Comparison of ENCODE assay signal across 8 cellular contexts in the genomic region with DNA sequence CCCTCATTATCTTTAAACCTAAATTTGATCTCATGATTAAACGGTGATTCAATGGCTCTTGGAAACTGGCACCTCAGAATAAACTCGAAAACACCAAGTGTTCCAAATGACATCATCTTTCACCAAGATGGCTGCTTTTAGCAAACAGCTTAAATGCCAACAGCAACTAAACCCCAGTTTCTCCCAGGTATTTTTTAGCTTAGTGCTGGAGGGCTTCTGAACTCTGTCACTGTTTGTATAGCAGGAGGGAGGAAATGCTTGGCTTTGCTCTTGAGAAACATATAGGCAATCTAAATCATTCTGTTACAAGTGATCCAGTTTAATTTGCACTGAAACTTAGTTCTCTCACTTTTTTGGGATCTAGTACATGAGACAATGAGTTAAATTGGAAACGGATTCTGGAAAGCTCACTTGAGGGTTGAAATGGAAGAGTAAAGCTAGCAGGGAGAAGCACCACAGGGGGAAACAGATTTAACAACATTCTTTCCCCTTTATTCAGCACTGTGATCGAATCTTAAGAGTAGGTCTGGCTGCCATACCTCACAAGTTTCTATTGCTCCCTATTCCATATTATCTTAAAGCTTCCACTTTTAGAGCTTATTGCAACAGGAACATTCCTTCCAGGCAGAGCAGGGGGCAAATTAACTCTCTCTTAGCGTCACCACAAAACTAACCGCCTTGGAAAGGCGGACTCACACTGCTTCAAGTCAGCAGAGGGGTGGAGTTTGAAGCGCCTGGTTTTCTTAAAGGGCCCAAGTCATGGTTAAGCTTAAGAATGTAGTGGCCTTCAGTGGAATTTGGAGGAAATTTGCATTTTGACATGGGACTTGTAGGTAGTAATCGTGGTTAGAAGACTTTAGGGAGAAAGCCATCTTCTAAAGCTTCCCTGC. TPM values are rescaled to one million over a fixed set of nuclear protein-coding genes. Genes with fewer than 3 reads are reported as not detected.
A peak's percentile ranks its signal among the peaks of the same experiment; 100 is the strongest.
DNase-seq lines count a peak whose midpoint lies in the region; ATAC-seq and TF ChIP-seq lines count a peak whose summit lies in the region.

No MANE protein-coding gene starts in this region.

- TF ChIP-seq CTCF in fibroblast of the aortic adventitia (IDR thresholded peaks at IDR 0.05; ENCODE audit: insufficient read depth, low read length) (no peak), nephron (IDR thresholded peaks at IDR 0.05; ENCODE audit: unreplicated experiment in 3 of 3) (no peak), tibial nerve (IDR thresholded peaks at IDR 0.05) (no peak)

- H3K36me3 ChIP-seq in ES-I3 (ENCODE audit: insufficient read depth, low read length) (no peaks in the 10 kb centered on the region), H7 (replicated peaks; ENCODE audit: control insufficient read depth, insufficient read depth, low read length) (no peaks in the 10 kb centered on the region), tibial nerve (no peaks in the 10 kb centered on the region)

- ATAC-seq in activated T-cell treated with anti-CD3 and anti-CD28 coated beads, Interleukin-2, amount 50 U/mL, for 72 hours (replicated peaks in 1 of 2): no peak

- H3K4me3 ChIP-seq in H7 (ENCODE audit: insufficient read depth, low read depth, low read length) (peak overlapping the region; percentile 36), fibroblast of the aortic adventitia (ENCODE audit: low read depth, low read length) (peak overlapping the region; percentile 60), tibial nerve (peak overlapping the region; percentile 6 to 95 (median 36))

- WGBS in tibial nerve, 2 donors: 1 to 2% methylated on average over 9 of the region's 9 CpGs

- H3K4me1 ChIP-seq in ES-I3 (ENCODE audit: insufficient read depth, low read length): peaks cover 8% of the 10 kb centered on the region; the same call in 1 of the 2 replicates
- peaks cover 0 to 36% (median 21%) of the 10 kb centered on the region in 4 donors for H3K4me1 ChIP-seq in tibial nerve

- H3K27me3 ChIP-seq in H7 (ENCODE audit: control insufficient read depth, insufficient read depth, low read length) (no peaks in the 10 kb centered on the region), tibial nerve (no peaks in the 10 kb centered on the region)

- peak overlapping the region; percentile 87 to 95 (median 92) for H3K27ac ChIP-seq in tibial nerve

- peak overlapping the region; percentile 91 for H3K27ac Mint-ChIP-seq in activated T-cell treated with anti-CD3 and anti-CD28 coated beads, Interleukin-2, amount 50 U/mL, for 72 hours
- peak overlapping the region; percentile 96 to 97 (median 97) for H3K27ac Mint-ChIP-seq in nephron

- peaks cover 58% of the 10 kb centered on the region for H3K4me1 Mint-ChIP-seq in activated T-cell treated with anti-CD3 and anti-CD28 coated beads, Interleukin-2, amount 50 U/mL, for 72 hours (ENCODE audit: low read depth)
- peaks cover 50% of the 10 kb centered on the region for H3K4me1 Mint-ChIP-seq in nephron

- TF ChIP-seq POLR2A in tibial nerve (IDR thresholded peaks at IDR 0.05): peak in 1 of 2 donors; percentile 41

- H3K9me3 Mint-ChIP-seq in activated T-cell treated with anti-CD3 and anti-CD28 coated beads, Interleukin-2, amount 50 U/mL, for 72 hours: no peaks in the 10 kb centered on the region
- peaks cover 10% of the 10 kb centered on the region for H3K9me3 Mint-ChIP-seq in nephron

- H3K9me3 ChIP-seq in ES-I3 (ENCODE audit: control insufficient read depth, insufficient read depth, low read length): no peaks in the 10 kb centered on the region
- H3K9me3 ChIP-seq in tibial nerve: no peaks in the 10 kb centered on the region

- H3K36me3 Mint-ChIP-seq in activated T-cell treated with anti-CD3 and anti-CD28 coated beads, Interleukin-2, amount 50 U/mL, for 72 hours (ENCODE audit: insufficient read depth in 2 of 2): peaks cover 16 to 25% of the 10 kb centered on the region in 2 donors
- peaks cover 4% of the 10 kb centered on the region for H3K36me3 Mint-ChIP-seq in nephron (ENCODE audit: low read depth)

- H3K4me3 Mint-ChIP-seq in activated T-cell treated with anti-CD3 and anti-CD28 coated beads, Interleukin-2, amount 50 U/mL, for 72 hours: peak overlapping the region; percentile 84 to 97
- H3K4me3 Mint-ChIP-seq in nephron: peak overlapping the region; percentile 97 to 99 (median 98)

- TF ChIP-seq EP300 in tibial nerve (IDR thresholded peaks at IDR 0.05): peak; percentile 13 to 81

- DNase-seq in H7: peak; percentile 72
- DNase-seq in NCI-H446 treated with DMSO at 0.1 percent for 48 hours (lab: John Stamatoyannopoulos, UW): peak; percentile 27
- DNase-seq in activated T-cell treated with anti-CD3 and anti-CD28 coated beads, Interleukin-2, amount 50 U/mL, for 72 hours: peak; percentile 53 to 56
- peak; percentile 91 for DNase-seq in fibroblast of the aortic adventitia (ENCODE audit: low read depth)
- DNase-seq in tibial nerve (ENCODE audit: low spot score in 2 of 2): peak; percentile 33 to 65
- DNase-seq in NCI-H526 (lab: John Stamatoyannopoulos, UW): no peak

- peak overlapping the region; percentile 78 for H3K9ac ChIP-seq in ES-I3 (ENCODE audit: low read depth, low read length)

- no peaks in the 10 kb centered on the region for H3K27me3 Mint-ChIP-seq in activated T-cell treated with anti-CD3 and anti-CD28 coated beads, Interleukin-2, amount 50 U/mL, for 72 hours (ENCODE audit: low read depth)
- H3K27me3 Mint-ChIP-seq in nephron (ENCODE audit: low read depth): no peaks in the 10 kb centered on the region

RNA-seq across cellular contexts. Expression of a gene that starts 1.8 kb away (rescaled TPM):
- total RNA-seq in H7 (2014; rRNA removed; shearing (Covaris generic)): 22.0 and 27.7 TPM in 2 replicates
- total RNA-seq in activated T-cell treated with anti-CD3 and anti-CD28 coated beads, Interleukin-2, amount 50 U/mL, for 72 hours: 100 to 1,000 TPM in 1 of 2 donors, 10 to 100 TPM in 1; 77.7 to 107 TPM
- total RNA-seq in fibroblast of the aortic adventitia (ENCODE audit: low replicate concordance) (27.3 and 44.1 TPM in 2 replicates), tibial nerve (10 to 100 TPM; 20.1 to 30.6 (median 24.1) TPM)

Comparison
In these comparisons a context has a peak if more than half of its experiments do, and no peak if none do; other contexts are left out.
1. DNase-seq: peak in H7 (single experiment), NCI-H446 treated with DMSO at 0.1 percent for 48 hours (single experiment), activated T-cell treated with anti-CD3 and anti-CD28 coated beads, Interleukin-2, amount 50 U/mL, for 72 hours (2 of 2), fibroblast of the aortic adventitia (single experiment) and tibial nerve (2 of 2); none in NCI-H526 (0 of 2).
2. Peak in every context shown above with its lines, with median percentiles within 50 percentile points of each other: H3K4me3 ChIP-seq.